In the genomic region with DNA sequence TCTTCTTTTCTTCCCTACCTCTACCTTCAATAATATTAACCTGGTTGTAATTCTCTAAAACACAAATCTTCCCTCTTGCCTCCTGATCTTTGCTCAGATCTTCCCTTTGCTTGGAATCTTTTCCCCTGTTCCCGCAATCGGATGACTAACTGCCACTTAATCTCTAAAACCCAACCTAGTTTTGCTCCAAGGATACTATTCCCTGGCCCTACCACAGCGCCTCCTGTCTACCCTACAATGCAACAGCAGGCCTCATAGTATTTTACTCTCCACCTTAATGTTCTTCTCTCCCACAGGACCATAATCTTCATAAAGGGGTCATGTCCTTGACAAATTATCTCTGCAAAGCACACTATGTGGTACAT, we compare ENCODE assay signal across 11 cellular contexts.
DNase-seq lines count a peak whose midpoint lies in the region; ATAC-seq, FAIRE-seq and TF ChIP-seq lines count a peak whose summit lies in the region.
"Had no signal": no experiment of that assay in that cellular context is flagged by ENCODE, and none has a peak within 500 bp of the region (broad histone marks: within the 10 kb centered on the region; RNA-seq: fewer than 3 reads in every experiment).

No MANE protein-coding gene starts in this region.

- no TSS peak for BruUV-seq in Caco-2 (replicated peaks; lab: Mats Ljungman, UMichigan)
- BruUV-seq in K562 (replicated peaks; lab: Mats Ljungman, UMichigan): no TSS peak

- ATAC-seq in K562 (peak; percentile 60), HG03457 (IDR thresholded peaks at IDR 0.05; ENCODE audit: unreplicated experiment) (no peak)
- ATAC-seq: body of pancreas, left lobe of liver had no signal

- H4K20me1 ChIP-seq in Karpas-422 (ENCODE audit: insufficient read depth, low read depth, low read length) (no peaks in the 10 kb centered on the region), K562 (replicated peaks; ENCODE audit: control insufficient read depth, insufficient read depth, low read length) (no peaks in the 10 kb centered on the region)

- H3K4me3 ChIP-seq in Caco-2 (ENCODE audit: low read depth, low read length): no peak overlapping the region
- H3K4me3 ChIP-seq in Karpas-422 (ENCODE audit: low read length): no peak overlapping the region
- no peak overlapping the region for H3K4me3 ChIP-seq in K562
- no peak overlapping the region for H3K4me3 ChIP-seq in mesodermal cell (ENCODE audit: extremely low read depth, insufficient read depth, low read length, poor library complexity, severe bottlenecking)
- H3K4me3 ChIP-seq: body of pancreas had no signal

- FAIRE-seq in K562 (lab: Jason Lieb, UNC): peak; percentile 42

- no peaks in the 10 kb centered on the region for H3K79me2 ChIP-seq in Karpas-422 (ENCODE audit: low read length)
- no peaks in the 10 kb centered on the region for H3K79me2 ChIP-seq in K562 (ENCODE audit: control insufficient read depth, insufficient read depth, low read length)

- no peaks in the 10 kb centered on the region for H3K9me1 ChIP-seq in K562 (ENCODE audit: control insufficient read depth, insufficient read depth, low read length)

- POLR2A ChIA-PET in Caco-2 (lab: Charles Lee): no interaction called here
- POLR2A ChIA-PET in K562 (lab: Yijun Ruan, JAX): no interaction called here

- H3K27ac Mint-ChIP-seq in Caco-2 (ENCODE audit: unreplicated experiment): peak overlapping the region; percentile 13

- no peak overlapping the region for H3K4me3 Mint-ChIP-seq in Caco-2 (ENCODE audit: unreplicated experiment)

- H3K9me2 ChIP-seq in Karpas-422 (replicated peaks; ENCODE audit: insufficient read depth, low read length): no peaks in the 10 kb centered on the region

- TF ChIP-seq RAD21 in K562 (CRISPR knock-in tag; conservative IDR thresholded peaks at IDR 0.05 in 1 of 2, IDR thresholded peaks at IDR 0.05 in 1 of 2): peak; percentile 63 to 67

- no peaks in the 10 kb centered on the region for H3K27me3 ChIP-seq in Caco-2 (replicated peaks; ENCODE audit: control insufficient read depth, insufficient read depth, low read length)
- H3K27me3 ChIP-seq in Karpas-422 (ENCODE audit: low read length): no peaks in the 10 kb centered on the region
- no peaks in the 10 kb centered on the region for H3K27me3 ChIP-seq in K562 (ENCODE audit: control insufficient read depth in 2 of 2, insufficient read depth in 2 of 2, low read length in 2 of 2)
- H3K27me3 ChIP-seq: body of pancreas had no signal

- TF ChIP-seq CTCF in Caco-2 (IDR thresholded peaks at IDR 0.05; ENCODE audit: insufficient read depth in 1 of 2, low read depth in 1 of 2, low read length in 1 of 2, severe bottlenecking in 1 of 2, unreplicated experiment in 1 of 2) (no peak), K562 (IDR thresholded peaks at IDR 0.05 in 2 of 3, conservative IDR thresholded peaks at IDR 0.05 in 1 of 3; ENCODE audit: insufficient read depth in 2 of 3, low read depth in 1 of 3, low read length in 3 of 3) (peak; percentile 67 to 77 (median 76))

- H3K4me1 ChIP-seq in Caco-2 (0 out of 2 replicates have a peak, but pooled peaks cover 3% of the 10 kb centered on the region), Karpas-422 (ENCODE audit: low read length) (no peaks in the 10 kb centered on the region), K562 (replicated peaks in 1 of 2; ENCODE audit: control insufficient read depth in 2 of 2, insufficient read depth in 2 of 2, low read length in 2 of 2) (peaks cover 21 to 59% of the 10 kb centered on the region in 2 experiments), mesodermal cell (ENCODE audit: control insufficient read depth, insufficient read depth, low read length, poor library complexity, severe bottlenecking) (peaks cover 39% of the 10 kb centered on the region)
- H3K4me1 ChIP-seq: body of pancreas had no signal

- no peak overlapping the region for H3K27ac ChIP-seq in Karpas-422 (ENCODE audit: low read length)
- H3K27ac ChIP-seq in K562 (ENCODE audit: extremely low read depth, low read depth, low read length): peak overlapping the region; percentile 83
- H3K27ac ChIP-seq in mesodermal cell (ENCODE audit: low read depth, low read length, severe bottlenecking): peak overlapping the region; percentile 94
- H3K27ac ChIP-seq: body of pancreas had no signal

- DNase-seq in Caco-2 (no peak), Karpas-422 (peak; percentile 50), K562 (ENCODE audit: extremely low read depth in 1 of 4, low spot score in 3 of 4) (peak in 3 of 4 experiments; percentile 32 to 48 (median 37)), SW480 (ENCODE audit: low spot score) (no peak), NCI-H2196 treated with DMSO at 0.1 percent for 48 hours (lab: John Stamatoyannopoulos, UW; ENCODE audit: unreplicated experiment) (no peak), NCI-H1105 (lab: John Stamatoyannopoulos, UW) (no peak)
- DNase-seq: body of pancreas, NCI-H345 had no signal

- in situ Hi-C loops in K562 (cut with MboI): loop anchor here (10.0 kb wide), 1 partner anchor 322 kb away; no protein-coding TSS in a partner anchor

- TF ChIP-seq EP300 in K562 (IDR thresholded peaks at IDR 0.05; ENCODE audit: low read length): peak; percentile 38; the same call in 1 of the 2 replicates

- H3K9me3 ChIP-seq in Caco-2: no peaks in the 10 kb centered on the region
- H3K9me3 ChIP-seq in Karpas-422 (ENCODE audit: low read length): no peaks in the 10 kb centered on the region
- no peaks in the 10 kb centered on the region for H3K9me3 ChIP-seq in K562 (replicated peaks; ENCODE audit: control insufficient read depth, insufficient read depth, low read depth, low read length)
- no peaks in the 10 kb centered on the region for H3K9me3 ChIP-seq in mesodermal cell (ENCODE audit: control insufficient read depth, low read length)
- H3K9me3 ChIP-seq: body of pancreas had no signal

- H3K36me3 Mint-ChIP-seq in Caco-2 (ENCODE audit: insufficient read depth, unreplicated experiment): no peaks in the 10 kb centered on the region

- H3K9me3 Mint-ChIP-seq in Caco-2 (ENCODE audit: unreplicated experiment): no peaks in the 10 kb centered on the region

- H2AFZ ChIP-seq in Karpas-422 (ENCODE audit: low read length) (no peak overlapping the region), K562 (ENCODE audit: low read depth, low read length) (peak overlapping the region; percentile 84)

- WGBS in K562 (ENCODE audit: insufficient coverage, low coverage, missing lambda C conversion rate): 7% methylated on average over 3 of the region's 3 CpGs
- WGBS in mesodermal cell (ENCODE audit: insufficient coverage in 2 of 2), 2 experiments: 69 to 70% methylated on average over 3 of the region's 3 CpGs

- no peak overlapping the region for H3K4me2 ChIP-seq in Karpas-422 (ENCODE audit: low read depth, low read length, poor library complexity, severe bottlenecking)
- peak overlapping the region; percentile 56; the same call in 1 of the 2 replicates for H3K4me2 ChIP-seq in K562 (ENCODE audit: insufficient read depth, low read length)

- no peak for TF ChIP-seq POLR2A in K562 (conservative IDR thresholded peaks at IDR 0.05)

- H3K9ac ChIP-seq in Karpas-422 (ENCODE audit: low read length): no peak overlapping the region
- H3K9ac ChIP-seq in K562 (ENCODE audit: insufficient read depth in 1 of 2, low read depth in 2 of 2, low read length in 2 of 2): peak overlapping the region in 1 of 2 experiments; percentile 37; a peak in 1 of 4 replicates

- H3K27me3 Mint-ChIP-seq in Caco-2 (ENCODE audit: insufficient read depth, unreplicated experiment): no peaks in the 10 kb centered on the region

- intact Hi-C loops in Caco-2 (cut with micrococcal nuclease; ENCODE audit: unreplicated experiment): no loop called here
- intact Hi-C loops in K562 (cut with micrococcal nuclease): loop anchor here (5.0 kb wide), 2 partner anchors 44 to 46 kb away; no protein-coding TSS in a partner anchor

- no peaks in the 10 kb centered on the region for H3K4me1 Mint-ChIP-seq in Caco-2 (ENCODE audit: low read depth, unreplicated experiment)

- CTCF ChIA-PET in Caco-2 (lab: Charles Lee) (no interaction called here), K562 (lab: Yijun Ruan, JAX; ENCODE audit: low intra/inter-chr PET ratio) (no interaction called here)

- H3K36me3 ChIP-seq in Caco-2 (ENCODE audit: control insufficient read depth, insufficient read depth, low read length): no peaks in the 10 kb centered on the region
- no peaks in the 10 kb centered on the region for H3K36me3 ChIP-seq in Karpas-422 (ENCODE audit: insufficient read depth, low read length)
- no peaks in the 10 kb centered on the region for H3K36me3 ChIP-seq in K562 (ENCODE audit: control insufficient read depth, insufficient read depth, low read length)
- H3K36me3 ChIP-seq in mesodermal cell (ENCODE audit: control insufficient read depth, insufficient read depth, low read length): no peaks in the 10 kb centered on the region

TF ChIP-seq in K562, 482 proteins besides CTCF, POLR2A, EP300 and RAD21 (continues in another document):
- no peak for TF ChIP-seq POLR2AphosphoS5 (IDR thresholded peaks at IDR 0.05; ENCODE audit: control insufficient read depth, insufficient read depth, low read depth, low read length)
- TF ChIP-seq, protein P1, sequence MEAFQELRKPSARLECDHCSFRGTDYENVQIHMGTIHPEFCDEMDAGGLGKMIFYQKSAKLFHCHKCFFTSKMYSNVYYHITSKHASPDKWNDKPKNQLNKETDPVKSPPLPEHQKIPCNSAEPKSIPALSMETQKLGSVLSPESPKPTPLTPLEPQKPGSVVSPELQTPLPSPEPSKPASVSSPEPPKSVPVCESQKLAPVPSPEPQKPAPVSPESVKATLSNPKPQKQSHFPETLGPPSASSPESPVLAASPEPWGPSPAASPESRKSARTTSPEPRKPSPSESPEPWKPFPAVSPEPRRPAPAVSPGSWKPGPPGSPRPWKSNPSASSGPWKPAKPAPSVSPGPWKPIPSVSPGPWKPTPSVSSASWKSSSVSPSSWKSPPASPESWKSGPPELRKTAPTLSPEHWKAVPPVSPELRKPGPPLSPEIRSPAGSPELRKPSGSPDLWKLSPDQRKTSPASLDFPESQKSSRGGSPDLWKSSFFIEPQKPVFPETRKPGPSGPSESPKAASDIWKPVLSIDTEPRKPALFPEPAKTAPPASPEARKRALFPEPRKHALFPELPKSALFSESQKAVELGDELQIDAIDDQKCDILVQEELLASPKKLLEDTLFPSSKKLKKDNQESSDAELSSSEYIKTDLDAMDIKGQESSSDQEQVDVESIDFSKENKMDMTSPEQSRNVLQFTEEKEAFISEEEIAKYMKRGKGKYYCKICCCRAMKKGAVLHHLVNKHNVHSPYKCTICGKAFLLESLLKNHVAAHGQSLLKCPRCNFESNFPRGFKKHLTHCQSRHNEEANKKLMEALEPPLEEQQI (IDR thresholded peaks at IDR 0.05): no peak; the same call in 1 of the 2 replicates
- peak in 1 of 2 experiments; percentile 37; a peak in 2 of 4 replicates for TF ChIP-seq KDM1A (IDR thresholded peaks at IDR 0.05)
- TF ChIP-seq ESRRA (IDR thresholded peaks at IDR 0.05; ENCODE audit: borderline replicate concordance, low read depth): peak; percentile 77
- no peak for TF ChIP-seq PYGO2 (tag; IDR thresholded peaks at IDR 0.05)
- peak; percentile 56; the same call in 1 of the 2 replicates for TF ChIP-seq DPF2 (IDR thresholded peaks at IDR 0.05)
- TF ChIP-seq ZNF253 (CRISPR knock-in tag; conservative IDR thresholded peaks at IDR 0.05): no peak
- peak; percentile 60; the same call in 1 of the 2 replicates for TF ChIP-seq SMARCA4 (IDR thresholded peaks at IDR 0.05)
- 0 out of 2 replicates have a peak, but pooled peaks have one; percentile 40 for TF ChIP-seq SMARCE1 (IDR thresholded peaks at IDR 0.05)

Comparison
In these comparisons a context has a peak if more than half of its experiments do, and no peak if none do; other contexts are left out.
1. DNase-seq: peak in Karpas-422 (single experiment) and K562 (3 of 4); none in Caco-2 (0 of 2), SW480 (single experiment), NCI-H2196 treated with DMSO at 0.1 percent for 48 hours (single experiment) and NCI-H1105 (single experiment).
2. CTCF ChIP-seq: peak in K562 (3 of 3); none in Caco-2 (0 of 2).